Comparison of ENCODE assay signal across 1 cellular context in genomic region chr11:65300621-65301290, GRCh38.
TF ChIP-seq lines count a peak whose summit lies in the region.

No MANE protein-coding gene starts in this region.

TF ChIP-seq in K562, 482 proteins besides CTCF, POLR2A, EP300 and RAD21:
- TF ChIP-seq PHTF2 (CRISPR knock-in tag; IDR thresholded peaks at IDR 0.05) (no peak), ZNF398 (CRISPR knock-in tag; IDR thresholded peaks at IDR 0.05) (no peak), CBFB (CRISPR knock-in tag; IDR thresholded peaks at IDR 0.05) (no peak), CHCHD3 (CRISPR knock-in tag; IDR thresholded peaks at IDR 0.05) (no peak), BCL6 (CRISPR knock-in tag; IDR thresholded peaks at IDR 0.05) (no peak)
